In genomic region chr2:205198130-205198505, GRCh38 we compare ENCODE assay signal across 12 cellular contexts.
DNase-seq lines count a peak whose midpoint lies in the region; ATAC-seq and TF ChIP-seq lines count a peak whose summit lies in the region.
"Had no signal": no experiment of that assay in that cellular context is flagged by ENCODE, and none has a peak within 500 bp of the region (broad histone marks: within the 10 kb centered on the region; RNA-seq: fewer than 3 reads in every experiment).

No MANE protein-coding gene starts in this region.

- peak; percentile 49 for ATAC-seq in WTC11
- peak in 3 of 4 donors; percentile 76 to 93 (median 91) for ATAC-seq in heart left ventricle
- peak; percentile 48 to 72 for ATAC-seq in stimulated activated naive B cell treated with anti-CD40 and anti-IgM and Interleukin-4, amounts not matched to agents 10 μg/mL and 1 μg/mL and 100 μg/mL, for 72 hours (replicated peaks)
- no peak for ATAC-seq in HG02623 (IDR thresholded peaks at IDR 0.05; ENCODE audit: unreplicated experiment)

- no peaks in the 10 kb centered on the region for H3K9me3 ChIP-seq in breast epithelium
- no peaks in the 10 kb centered on the region for H3K9me3 ChIP-seq in heart left ventricle
- H3K9me3 ChIP-seq: spleen had no signal

- DNase-seq in MCF 10A (ENCODE audit: unreplicated experiment) (peak; percentile 46), breast epithelium (ENCODE audit: low spot score in 2 of 2) (no peak), WTC11 (ENCODE audit: low spot score) (no peak), heart left ventricle (peak in 4 of 5 donors; percentile 53 to 72 (median 64)), D341Med (ENCODE audit: low spot score) (no peak)
- no peak for DNase-seq in stimulated activated naive B cell treated with anti-CD40 and anti-IgM and Interleukin-4, amounts not matched to agents 10 μg/mL and 1 μg/mL and 100 μg/mL, for 72 hours
- DNase-seq in stimulated activated CD4-positive, alpha-beta T cell treated with anti-CD3 and anti-CD28 coated beads, Interleukin-15, amount 100 ng/mL, for 24 hours: no peak
- DNase-seq: activated gamma-delta T cell, spleen had no signal

- no peaks in the 10 kb centered on the region for H3K9me3 Mint-ChIP-seq in MCF 10A (ENCODE audit: unreplicated experiment)
- H3K9me3 Mint-ChIP-seq in WTC11: no peaks in the 10 kb centered on the region
- H3K9me3 Mint-ChIP-seq in stimulated activated naive B cell treated with anti-CD40 and anti-IgM and Interleukin-4, amounts not matched to agents 10 μg/mL and 1 μg/mL and 100 μg/mL, for 72 hours: no peaks in the 10 kb centered on the region
- H3K9me3 Mint-ChIP-seq: stimulated activated naive CD8-positive, alpha-beta T cell treated with anti-CD3 and anti-CD28 coated beads, Interleukin-15, Interleukin-2, amounts not matched to agents 100 ng/mL and 50 ng/mL, for 24 hours had no signal

- H3K4me3 ChIP-seq in breast epithelium (no peak overlapping the region), heart left ventricle (no peak overlapping the region)
- H3K4me3 ChIP-seq: spleen had no signal

- POLR2A ChIA-PET in MCF 10A (lab: Yijun Ruan, JAX) (no interaction called here), WTC11 (lab: Charles Lee) (no interaction called here)

- no peak for TF ChIP-seq POLR2A in breast epithelium (IDR thresholded peaks at IDR 0.05)
- no peak for TF ChIP-seq POLR2A in heart left ventricle (IDR thresholded peaks at IDR 0.05)

- 41 to 49% (median 45%) methylated on average over 3 of the region's 3 CpGs for WGBS in heart left ventricle, 4 donors

- H3K4me3 Mint-ChIP-seq in MCF 10A (ENCODE audit: unreplicated experiment) (no peak overlapping the region), WTC11 (peak overlapping the region; percentile 36)
- no peak overlapping the region for H3K4me3 Mint-ChIP-seq in stimulated activated naive B cell treated with anti-CD40 and anti-IgM and Interleukin-4, amounts not matched to agents 10 μg/mL and 1 μg/mL and 100 μg/mL, for 72 hours
- H3K4me3 Mint-ChIP-seq: memory B cell; stimulated activated naive CD8-positive, alpha-beta T cell treated with anti-CD3 and anti-CD28 coated beads, Interleukin-15, Interleukin-2, amounts not matched to agents 100 ng/mL and 50 ng/mL, for 24 hours had no signal

- TF ChIP-seq CTCF in MCF 10A (IDR thresholded peaks at IDR 0.05; ENCODE audit: unreplicated experiment) (no peak), breast epithelium (IDR thresholded peaks at IDR 0.05) (no peak), WTC11 (IDR thresholded peaks at IDR 0.05) (no peak), heart left ventricle (IDR thresholded peaks at IDR 0.05) (no peak)

- no peaks in the 10 kb centered on the region for H3K27me3 Mint-ChIP-seq in MCF 10A (ENCODE audit: insufficient read depth, unreplicated experiment)
- H3K27me3 Mint-ChIP-seq in WTC11 (ENCODE audit: low read depth): no peaks in the 10 kb centered on the region
- H3K27me3 Mint-ChIP-seq in stimulated activated naive B cell treated with anti-CD40 and anti-IgM and Interleukin-4, amounts not matched to agents 10 μg/mL and 1 μg/mL and 100 μg/mL, for 72 hours: no peaks in the 10 kb centered on the region
- H3K27me3 Mint-ChIP-seq: memory B cell; stimulated activated naive CD8-positive, alpha-beta T cell treated with anti-CD3 and anti-CD28 coated beads, Interleukin-15, Interleukin-2, amounts not matched to agents 100 ng/mL and 50 ng/mL, for 24 hours had no signal

- no TSS peak for BruUV-seq in MCF 10A (replicated peaks; lab: Mats Ljungman, UMichigan)

- H3K4me1 ChIP-seq in breast epithelium (no peaks in the 10 kb centered on the region), heart left ventricle (peaks cover 0 to 12% (median 0%) of the 10 kb centered on the region in 12 donors)

- no peaks in the 10 kb centered on the region for H3K27me3 ChIP-seq in breast epithelium
- H3K27me3 ChIP-seq in heart left ventricle: no peaks in the 10 kb centered on the region
- H3K27me3 ChIP-seq: spleen had no signal

- H3K4me1 Mint-ChIP-seq in MCF 10A (ENCODE audit: insufficient read depth, unreplicated experiment) (peaks cover 4% of the 10 kb centered on the region), WTC11 (peaks cover 57% of the 10 kb centered on the region)
- peaks cover 0 to 6% of the 10 kb centered on the region in 2 donors for H3K4me1 Mint-ChIP-seq in stimulated activated naive B cell treated with anti-CD40 and anti-IgM and Interleukin-4, amounts not matched to agents 10 μg/mL and 1 μg/mL and 100 μg/mL, for 72 hours

- CTCF ChIA-PET in MCF 10A (lab: Yijun Ruan, JAX) (no interaction called here), WTC11 (lab: Charles Lee) (interaction anchor here (0.9 to 1.1 kb wide), 3 partner anchors 312 to 478 kb away, joined by 3 to 4 read pairs (median 3); no protein-coding TSS in a partner anchor)

- intact Hi-C loops in MCF 10A (cut with micrococcal nuclease): no loop called here
- intact Hi-C loops in breast epithelium (cut with DNase I; ENCODE audit: low total_unique reads): loop anchor here (5.0 kb wide), 1 partner anchor 391 kb away; no protein-coding TSS in a partner anchor
- intact Hi-C loops in heart left ventricle (cut with DNase I): loop anchor here in 1 of 10 donors (5.0 kb wide), 1 partner anchor 209 kb away; no protein-coding TSS in a partner anchor

- H3K27ac ChIP-seq in breast epithelium (no peak overlapping the region), heart left ventricle (peak overlapping the region in 7 of 12 donors; percentile 9 to 45 (median 31))

- no peaks in the 10 kb centered on the region for H3K36me3 Mint-ChIP-seq in MCF 10A (ENCODE audit: insufficient read depth, unreplicated experiment)
- H3K36me3 Mint-ChIP-seq in WTC11: no peaks in the 10 kb centered on the region
- no peaks in the 10 kb centered on the region for H3K36me3 Mint-ChIP-seq in stimulated activated naive B cell treated with anti-CD40 and anti-IgM and Interleukin-4, amounts not matched to agents 10 μg/mL and 1 μg/mL and 100 μg/mL, for 72 hours
- H3K36me3 Mint-ChIP-seq: memory B cell had no signal

- H3K27ac Mint-ChIP-seq in MCF 10A (ENCODE audit: low read depth, unreplicated experiment) (no peak overlapping the region), WTC11 (peak overlapping the region; percentile 98)
- no peak overlapping the region for H3K27ac Mint-ChIP-seq in stimulated activated naive B cell treated with anti-CD40 and anti-IgM and Interleukin-4, amounts not matched to agents 10 μg/mL and 1 μg/mL and 100 μg/mL, for 72 hours
- H3K27ac Mint-ChIP-seq: memory B cell; stimulated activated naive CD8-positive, alpha-beta T cell treated with anti-CD3 and anti-CD28 coated beads, Interleukin-15, Interleukin-2, amounts not matched to agents 100 ng/mL and 50 ng/mL, for 24 hours had no signal

- no peaks in the 10 kb centered on the region for H3K36me3 ChIP-seq in breast epithelium
- H3K36me3 ChIP-seq in heart left ventricle: no peaks in the 10 kb centered on the region
- H3K36me3 ChIP-seq: spleen had no signal

TF ChIP-seq in WTC11, 78 proteins besides CTCF, POLR2A, EP300 and RAD21:
- TF ChIP-seq ZNF232 (CRISPR knock-in tag; IDR thresholded peaks at IDR 0.05) (no peak), ATF2 (CRISPR knock-in tag; IDR thresholded peaks at IDR 0.05; ENCODE audit: borderline replicate concordance, low read depth) (no peak), ETV6 (CRISPR knock-in tag; IDR thresholded peaks at IDR 0.05) (no peak), ATF6 (CRISPR knock-in tag; IDR thresholded peaks at IDR 0.05) (no peak), GABPB1 (CRISPR knock-in tag; IDR thresholded peaks at IDR 0.05) (no peak), IRF2 (CRISPR knock-in tag; IDR thresholded peaks at IDR 0.05; ENCODE audit: borderline replicate concordance, low read depth) (no peak), ZNF396 (CRISPR knock-in tag; IDR thresholded peaks at IDR 0.05; ENCODE audit: borderline replicate concordance) (no peak), NR3C1 (CRISPR knock-in tag; conservative IDR thresholded peaks at IDR 0.05; ENCODE audit: low read depth) (no peak), CREM (CRISPR knock-in tag; IDR thresholded peaks at IDR 0.05) (no peak)

Comparison
In these comparisons a context has a peak if more than half of its experiments do, and no peak if none do; other contexts are left out.
1. DNase-seq: peak in MCF 10A (single experiment) and heart left ventricle (4 of 5); none in breast epithelium (0 of 2), WTC11 (single experiment), stimulated activated naive B cell treated with anti-CD40 and anti-IgM and Interleukin-4, amounts not matched to agents 10 μg/mL and 1 μg/mL and 100 μg/mL, for 72 hours (single experiment), D341Med (single experiment) and stimulated activated CD4-positive, alpha-beta T cell treated with anti-CD3 and anti-CD28 coated beads, Interleukin-15, amount 100 ng/mL, for 24 hours (single experiment).
2. H3K27ac ChIP-seq: peak in heart left ventricle (7 of 12); none in breast epithelium (0 of 2).